16 cellular contexts compared by ENCODE assay signal in genomic region chr1:38505950-38506349, GRCh38.
A peak's percentile ranks its signal among the peaks of the same experiment; 100 is the strongest.
DNase-seq lines count a peak whose midpoint lies in the region; ATAC-seq and TF ChIP-seq lines count a peak whose summit lies in the region.
"Had no signal": no experiment of that assay in that cellular context is flagged by ENCODE, and none has a peak within 500 bp of the region (broad histone marks: within the 10 kb centered on the region; RNA-seq: fewer than 3 reads in every experiment).

No MANE protein-coding gene starts in this region.

- H3K36me3 ChIP-seq in DND-41 (ENCODE audit: insufficient read depth, low read length): no peaks in the 10 kb centered on the region
- H3K36me3 ChIP-seq in neural progenitor cell: no peaks in the 10 kb centered on the region

- H3K27ac ChIP-seq in DND-41 (ENCODE audit: low read length) (no peak overlapping the region), neural progenitor cell (no peak overlapping the region)
- H3K27ac ChIP-seq: C4-2B had no signal

- H2AFZ ChIP-seq in DND-41 (ENCODE audit: low read depth, low read length): no peak overlapping the region
- no peak overlapping the region for H2AFZ ChIP-seq in neural progenitor cell (replicated peaks)
- H2AFZ ChIP-seq: GM23338 had no signal

- H3K9me3 Mint-ChIP-seq in brain: no peaks in the 10 kb centered on the region
- no peaks in the 10 kb centered on the region for H3K9me3 Mint-ChIP-seq in neural progenitor cell
- H3K9me3 Mint-ChIP-seq: CD4-positive, alpha-beta memory T cell; GM23338 had no signal

- H3K27me3 ChIP-seq in DND-41 (ENCODE audit: insufficient read depth, low read length, poor library complexity) (peaks cover 68% of the 10 kb centered on the region), neural progenitor cell (no peaks in the 10 kb centered on the region)

- H3K27ac Mint-ChIP-seq in brain (peak overlapping the region in 3 of 5 experiments; percentile 37 to 86 (median 66)), neural progenitor cell (peak overlapping the region; percentile 50)
- H3K27ac Mint-ChIP-seq: CD4-positive, alpha-beta memory T cell; GM23338 had no signal

- H3K79me2 ChIP-seq in DND-41 (ENCODE audit: insufficient read depth, low read length): no peaks in the 10 kb centered on the region
- H3K79me2 ChIP-seq in neural progenitor cell (ENCODE audit: low read depth): no peaks in the 10 kb centered on the region

- H4K20me1 ChIP-seq in DND-41 (ENCODE audit: insufficient read depth, low read length) (peaks cover under 1% of the 10 kb centered on the region; the same call in 1 of the 2 replicates), neural progenitor cell (ENCODE audit: low read depth) (no peaks in the 10 kb centered on the region)

- no peak overlapping the region for H3K4me3 ChIP-seq in DND-41 (ENCODE audit: low read depth in 1 of 2, low read length in 2 of 2)
- H3K4me3 ChIP-seq in neural progenitor cell: no peak overlapping the region
- H3K4me3 ChIP-seq: GM23338 had no signal

- H3K9me3 ChIP-seq in DND-41 (ENCODE audit: insufficient read depth, low read length, severe bottlenecking) (no peaks in the 10 kb centered on the region), neural progenitor cell (ENCODE audit: low read depth) (no peaks in the 10 kb centered on the region)

- ATAC-seq in DND-41 (ENCODE audit: insufficient read depth, low read depth): no peak; the same call in 2 of the 3 replicates
- ATAC-seq: GM23338, HCT116 had no signal

- no peaks in the 10 kb centered on the region for H3F3A ChIP-seq in neural progenitor cell (ENCODE audit: low read depth)

- no peaks in the 10 kb centered on the region for H3K36me3 Mint-ChIP-seq in brain
- H3K36me3 Mint-ChIP-seq in neural progenitor cell: no peaks in the 10 kb centered on the region
- H3K36me3 Mint-ChIP-seq: CD4-positive, alpha-beta memory T cell had no signal

- H3K27me3 Mint-ChIP-seq in brain: peaks cover 35% of the 10 kb centered on the region
- peaks cover 6% of the 10 kb centered on the region for H3K27me3 Mint-ChIP-seq in neural progenitor cell (ENCODE audit: insufficient read depth, low read depth)

- peak overlapping the region in 1 of 5 experiments; percentile 29 for H3K4me3 Mint-ChIP-seq in brain
- no peak overlapping the region for H3K4me3 Mint-ChIP-seq in neural progenitor cell
- H3K4me3 Mint-ChIP-seq: CD4-positive, alpha-beta memory T cell; GM23338 had no signal

- H3K4me1 Mint-ChIP-seq in brain (peaks cover 47% of the 10 kb centered on the region), neural progenitor cell (peaks cover 16% of the 10 kb centered on the region)

- no peak for TF ChIP-seq CTCF in DND-41 (IDR thresholded peaks at IDR 0.05; ENCODE audit: borderline replicate concordance, extremely low read depth, low read length, poor library complexity, severe bottlenecking)
- no peak for TF ChIP-seq CTCF in brain (conservative IDR thresholded peaks at IDR 0.05)
- no peak for TF ChIP-seq CTCF in neural progenitor cell (IDR thresholded peaks at IDR 0.05)

- H3K4me2 ChIP-seq in DND-41 (ENCODE audit: insufficient read depth, low read length) (no peak overlapping the region), neural progenitor cell (no peak overlapping the region)
- H3K4me2 ChIP-seq: GM23338 had no signal

- no peaks in the 10 kb centered on the region; the same call in 1 of the 2 replicates for H3K4me1 ChIP-seq in DND-41 (ENCODE audit: insufficient read depth, low read length)
- H3K4me1 ChIP-seq in neural progenitor cell: peaks cover 21% of the 10 kb centered on the region

- DNase-seq in DND-41 (peak; percentile 6), NCI-H2227 (lab: John Stamatoyannopoulos, UW; ENCODE audit: unreplicated experiment) (peak; percentile 55), neural progenitor cell (ENCODE audit: low spot score) (no peak), SHP77 treated with DMSO at 0.1 percent for 48 hours (lab: John Stamatoyannopoulos, UW) (no peak), NCI-H146 treated with DMSO at 0.1 percent for 48 hours (lab: John Stamatoyannopoulos, UW; ENCODE audit: unreplicated experiment) (no peak), AML-193 (lab: John Stamatoyannopoulos, UW) (no peak)
- DNase-seq: CD4-positive, alpha-beta memory T cell; DMS153; DMS79; GF-D8; H7; KBM-7 had no signal

- H3K9ac ChIP-seq in DND-41 (ENCODE audit: low read depth, low read length) (no peak overlapping the region), neural progenitor cell (no peak overlapping the region)

Comparison
In these comparisons a context has a peak if more than half of its experiments do, and no peak if none do; other contexts are left out.
1. DNase-seq: peak in DND-41 (single experiment) and NCI-H2227 (single experiment); none in neural progenitor cell (single experiment), SHP77 treated with DMSO at 0.1 percent for 48 hours (single experiment), NCI-H146 treated with DMSO at 0.1 percent for 48 hours (single experiment) and AML-193 (0 of 2).